8 cellular contexts compared by ENCODE assay signal in the genomic region with DNA sequence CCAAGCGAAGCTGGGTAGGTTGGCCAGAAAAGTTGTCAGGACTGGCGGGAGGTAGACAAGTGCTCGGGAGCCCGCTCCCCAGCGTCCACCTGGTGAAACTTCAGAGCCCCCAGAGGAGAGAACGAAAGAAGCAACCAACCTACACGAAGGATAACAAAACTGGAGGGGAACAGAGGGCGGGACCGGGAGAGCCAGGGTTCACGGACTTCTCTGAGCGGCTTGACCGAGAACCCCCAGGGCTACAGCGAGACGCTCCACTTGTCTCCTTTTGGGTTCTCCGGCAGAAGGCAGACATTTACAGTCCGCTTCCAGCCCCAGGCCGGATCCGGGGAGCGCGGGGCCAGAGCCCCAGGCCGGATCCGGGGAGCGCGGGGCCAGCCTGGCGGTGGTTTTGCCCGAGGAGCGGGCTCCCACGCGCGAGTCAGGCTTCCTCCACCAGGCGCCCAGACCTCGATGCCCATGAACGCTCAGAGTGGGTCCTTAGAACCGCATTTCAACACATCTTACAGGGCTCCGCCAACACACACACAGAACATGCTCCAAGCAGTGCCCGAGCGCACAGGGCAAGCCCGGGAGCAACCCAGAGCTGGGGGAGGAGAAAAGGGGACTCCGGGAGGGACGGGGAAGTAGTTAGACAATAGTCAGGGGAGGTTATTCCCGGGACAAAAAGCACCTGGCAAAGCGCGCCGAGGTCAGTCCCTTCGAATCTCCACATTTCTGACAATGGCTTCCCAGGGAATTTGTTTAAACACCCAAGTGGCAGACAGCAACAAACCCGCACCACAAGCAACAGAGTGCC. TPM values are rescaled to one million over a fixed set of nuclear protein-coding genes. Genes with fewer than 3 reads are reported as not detected.
A peak's percentile ranks its signal among the peaks of the same experiment; 100 is the strongest.
DNase-seq lines count a peak whose midpoint lies in the region; TF ChIP-seq lines count a peak whose summit lies in the region.

No MANE protein-coding gene starts in this region.

- no peaks in the 10 kb centered on the region for H3K36me3 Mint-ChIP-seq in T-helper 1 cell treated with Interleukin-12 subunit alpha and Interleukin-12 subunit beta and Interleukin-4 antibody, amounts not matched to agents 30 μg/mL and 1 μg/mL, for 36 hours (ENCODE audit: low read depth)

- H3K9me2 ChIP-seq in OCI-LY7 (ENCODE audit: insufficient read depth, low read length), result no peaks in the 10 kb centered on the region

- H3K79me2 ChIP-seq in mammary epithelial cell (ENCODE audit: insufficient read depth, low read length), result peaks cover 61% of the 10 kb centered on the region
- H3K79me2 ChIP-seq in smooth muscle cell (ENCODE audit: low read depth), result peaks cover 49% of the 10 kb centered on the region
- H3K79me2 ChIP-seq in OCI-LY7 (ENCODE audit: insufficient read depth, low read depth, low read length), result no peaks in the 10 kb centered on the region

- CTCF ChIA-PET in mammary epithelial cell (lab: Charles Lee; ENCODE audit: low non-redundant PET), result interaction anchor here (0.6 to 1.0 kb wide), 3 partner anchors 212 to 664 kb away, joined by 3 to 5 read pairs (median 3); no protein-coding TSS in a partner anchor
- CTCF ChIA-PET in OCI-LY7 (lab: Charles Lee; ENCODE audit: unreplicated experiment), result no interaction called here

- H3K27me3 ChIP-seq in HUES64 (ENCODE audit: insufficient read depth, low read length) (no peaks in the 10 kb centered on the region), mammary epithelial cell (ENCODE audit: insufficient read depth, low read length) (no peaks in the 10 kb centered on the region), smooth muscle cell (ENCODE audit: low read depth) (no peaks in the 10 kb centered on the region)

- WGBS in HUES64, result under 1% methylated on average over 46 of the region's 46 CpGs
- WGBS in mammary epithelial cell (ENCODE audit: low coverage, missing lambda C conversion rate), result 0% methylated on average over 25 of the region's 46 CpGs
- under 1% methylated on average over 45 of the region's 46 CpGs for WGBS in smooth muscle cell (ENCODE audit: low lambda C conversion rate)

- POLR2A ChIA-PET in OCI-LY7 (lab: Charles Lee), result no interaction called here

- no TSS peak for BruUV-seq in mammary epithelial cell (replicated peaks; lab: Mats Ljungman, UMichigan)
- BruUV-seq in OCI-LY7 (replicated peaks; lab: Mats Ljungman, UMichigan), result no TSS peak

- H3K4me1 ChIP-seq in HUES64 (ENCODE audit: insufficient read depth, low read length) (peaks cover 26% of the 10 kb centered on the region), mammary epithelial cell (ENCODE audit: insufficient read depth, low read length) (peaks cover 32% of the 10 kb centered on the region), smooth muscle cell (ENCODE audit: low read depth) (peaks cover 37% of the 10 kb centered on the region), OCI-LY7 (ENCODE audit: insufficient read depth, low read length, poor library complexity, severe bottlenecking) (no peaks in the 10 kb centered on the region)

- H3K27ac Mint-ChIP-seq in T-helper 1 cell treated with Interleukin-12 subunit alpha and Interleukin-12 subunit beta and Interleukin-4 antibody, amounts not matched to agents 30 μg/mL and 1 μg/mL, for 36 hours, result peak overlapping the region; percentile 60

- H3K4me1 Mint-ChIP-seq in T-helper 1 cell treated with Interleukin-12 subunit alpha and Interleukin-12 subunit beta and Interleukin-4 antibody, amounts not matched to agents 30 μg/mL and 1 μg/mL, for 36 hours (ENCODE audit: low read depth), result peaks cover 20% of the 10 kb centered on the region

- intact Hi-C loops in mammary epithelial cell (cut with micrococcal nuclease) (loop anchor here (2.0 to 10.0 kb wide), 5 partner anchors 145 to 855 kb away; no protein-coding TSS in a partner anchor), OCI-LY7 (cut with micrococcal nuclease; ENCODE audit: unreplicated experiment) (no loop called here)

- H3K4me3 ChIP-seq in HUES64 (ENCODE audit: low read length) (peak overlapping the region; percentile 95), mammary epithelial cell (replicated peaks in 1 of 3; ENCODE audit: insufficient read depth in 1 of 3, low read depth in 2 of 3, low read length in 3 of 3) (peak overlapping the region; percentile 76 to 100 (median 98)), smooth muscle cell (peak overlapping the region; percentile 85), OCI-LY7 (ENCODE audit: low read depth, low read length, poor library complexity, severe bottlenecking) (no peak overlapping the region)

- H3K4me3 Mint-ChIP-seq in T-helper 1 cell treated with Interleukin-12 subunit alpha and Interleukin-12 subunit beta and Interleukin-4 antibody, amounts not matched to agents 30 μg/mL and 1 μg/mL, for 36 hours, result peak overlapping the region; percentile 93

- peaks cover 81% of the 10 kb centered on the region for H3K27me3 Mint-ChIP-seq in T-helper 1 cell treated with Interleukin-12 subunit alpha and Interleukin-12 subunit beta and Interleukin-4 antibody, amounts not matched to agents 30 μg/mL and 1 μg/mL, for 36 hours (ENCODE audit: low read depth)

- peak overlapping the region; percentile 98 for H3K9ac ChIP-seq in HUES64 (ENCODE audit: low read depth, low read length)
- H3K9ac ChIP-seq in mammary epithelial cell (ENCODE audit: insufficient read depth, low read length), result peak overlapping the region; percentile 99
- peak overlapping the region; percentile 96 for H3K9ac ChIP-seq in smooth muscle cell (ENCODE audit: low read depth)

- dilution Hi-C loops in mammary epithelial cell (cut with HindIII; ENCODE audit: low sequenced_read_pairs), result no loop called here

- no peaks in the 10 kb centered on the region for H3K9me3 Mint-ChIP-seq in T-helper 1 cell treated with Interleukin-12 subunit alpha and Interleukin-12 subunit beta and Interleukin-4 antibody, amounts not matched to agents 30 μg/mL and 1 μg/mL, for 36 hours

- peak overlapping the region; percentile 86 for H3K4me2 ChIP-seq in mammary epithelial cell (ENCODE audit: insufficient read depth, low read depth, low read length)
- peak overlapping the region; percentile 88 for H3K4me2 ChIP-seq in smooth muscle cell
- no peak overlapping the region for H3K4me2 ChIP-seq in OCI-LY7 (ENCODE audit: low read length)

- H3K27ac ChIP-seq in HUES64 (ENCODE audit: low read depth, low read length) (peak overlapping the region; percentile 89; the same call in 1 of the 2 replicates), mammary epithelial cell (ENCODE audit: insufficient read depth, low read depth, low read length) (peak overlapping the region; percentile 96), smooth muscle cell (ENCODE audit: low read depth) (peak overlapping the region; percentile 100), OCI-LY7 (ENCODE audit: low read depth, low read length, poor library complexity, severe bottlenecking) (no peak overlapping the region)

- in situ Hi-C loops in GM13977 (cut with MboI; ENCODE audit: low pct_unique_long_range_greater_than_20kb, low sequenced_read_pairs, unreplicated experiment), result no loop called here
- in situ Hi-C loops in mammary epithelial cell (cut with MboI; ENCODE audit: low sequenced_read_pairs in 2 of 2), result loop anchor here in 1 of 2 donors (25.0 kb wide), 2 partner anchors 357 to 782 kb away; no protein-coding TSS in a partner anchor

- H3F3A ChIP-seq in smooth muscle cell (ENCODE audit: low read depth), result peaks cover 2% of the 10 kb centered on the region

- H3K36me3 ChIP-seq in HUES64 (ENCODE audit: insufficient read depth, low read length), result no peaks in the 10 kb centered on the region
- H3K36me3 ChIP-seq in mammary epithelial cell (ENCODE audit: insufficient read depth, low read length), result no peaks in the 10 kb centered on the region
- no peaks in the 10 kb centered on the region for H3K36me3 ChIP-seq in smooth muscle cell (ENCODE audit: low read depth)
- no peaks in the 10 kb centered on the region for H3K36me3 ChIP-seq in OCI-LY7 (ENCODE audit: insufficient read depth, low read length)

- H3K9me3 ChIP-seq in HUES64 (ENCODE audit: insufficient read depth, low read depth, low read length) (no peaks in the 10 kb centered on the region), mammary epithelial cell (replicated peaks; ENCODE audit: insufficient read depth, low read length) (no peaks in the 10 kb centered on the region), smooth muscle cell (replicated peaks; ENCODE audit: low read depth) (no peaks in the 10 kb centered on the region), OCI-LY7 (ENCODE audit: low read length) (no peaks in the 10 kb centered on the region)

- H2AFZ ChIP-seq in mammary epithelial cell (ENCODE audit: low read depth, low read length) (peak overlapping the region; percentile 80), smooth muscle cell (ENCODE audit: low read depth) (peak overlapping the region; percentile 51), OCI-LY7 (ENCODE audit: low read length) (no peak overlapping the region)

- H4K20me1 ChIP-seq in mammary epithelial cell (ENCODE audit: insufficient read depth, low read length) (no peaks in the 10 kb centered on the region), smooth muscle cell (ENCODE audit: low read depth) (peaks cover 36% of the 10 kb centered on the region), OCI-LY7 (ENCODE audit: insufficient read depth, low read length) (no peaks in the 10 kb centered on the region)

- DNase-seq in GM13977 (ENCODE audit: low spot score), result peak; percentile 9
- DNase-seq in mammary epithelial cell, result peak; percentile 72
- peak; percentile 57 for DNase-seq in iris pigment epithelial cell (ENCODE audit: low read depth)
- DNase-seq in smooth muscle cell (lab: John Stamatoyannopoulos, UW; ENCODE audit: unreplicated experiment), result peak; percentile 50
- no peak for DNase-seq in mesenteric fat pad (ENCODE audit: low spot score)
- DNase-seq in OCI-LY7 (ENCODE audit: low spot score), result no peak

- TF ChIP-seq CTCF in GM13977 (IDR thresholded peaks at IDR 0.05; ENCODE audit: extremely low read depth, insufficient read depth, missing control alignments) (no peak), mammary epithelial cell (conservative IDR thresholded peaks at IDR 0.05 in 1 of 2, IDR thresholded peaks at IDR 0.05 in 1 of 2; ENCODE audit: extremely low read depth in 1 of 2, insufficient read depth in 1 of 2, low read depth in 1 of 2, low read length in 2 of 2) (peak; percentile 21 to 33), smooth muscle cell (IDR thresholded peaks at IDR 0.05; ENCODE audit: borderline replicate concordance, insufficient read depth, poor library complexity, severe bottlenecking) (no peak), OCI-LY7 (conservative IDR thresholded peaks at IDR 0.05; ENCODE audit: low read length) (no peak)

RNA-seq across cellular contexts. Expression of a gene that starts 1.1 kb away (rescaled TPM):
- polyA plus RNA-seq in HUES64 (2013, experiment 1 of 2), result 26.5 TPM
- 24.3 TPM for polyA plus RNA-seq in HUES64 (2013, experiment 2 of 2)
- total RNA-seq in mammary epithelial cell, result 100 to 1,000 TPM; 103 to 336 TPM
- 14.7 TPM for polyA plus RNA-seq in mammary epithelial cell
- 138 TPM for polyA minus RNA-seq in mammary epithelial cell
- 45.4 and 50.4 TPM in 2 replicates for total RNA-seq in smooth muscle cell
- polyA plus RNA-seq in smooth muscle cell, result 21.7 and 32.3 TPM in 2 replicates
- 13.6 TPM for total RNA-seq in mesenteric fat pad
- total RNA-seq in OCI-LY7 (2014; rRNA removed; shearing (Covaris generic)), result not detected in 2 replicates
- 0.48 TPM in 1 of 2 replicates, not detected in the other for total RNA-seq in OCI-LY7 (2022)

Comparison
In these comparisons a context has a peak if more than half of its experiments do, and no peak if none do; other contexts are left out.
1. DNase-seq: peak in GM13977 (single experiment), mammary epithelial cell (single experiment), iris pigment epithelial cell (single experiment) and smooth muscle cell (single experiment); none in mesenteric fat pad (single experiment) and OCI-LY7 (single experiment).
2. CTCF ChIP-seq: peak in mammary epithelial cell (2 of 2); none in GM13977 (single experiment), smooth muscle cell (single experiment) and OCI-LY7 (single experiment).
3. Peak in every context shown above with its lines, with median percentiles within 50 percentile points of each other: H3K9ac ChIP-seq.